ENCODE assay signal across 8 cellular contexts in genomic region chr10:28533315-28533564, GRCh38. TPM values are rescaled to one million over a fixed set of nuclear protein-coding genes. Genes with fewer than 3 reads are reported as not detected.
DNase-seq lines count a peak whose midpoint lies in the region; ATAC-seq and TF ChIP-seq lines count a peak whose summit lies in the region.

No MANE protein-coding gene starts in this region.

- 0 to 1% (median 1%) methylated on average over 28 to 37 of the region's 37 CpGs for WGBS in heart left ventricle, 4 donors

- H3K27me3 ChIP-seq in heart left ventricle (no peaks in the 10 kb centered on the region), HUES48 (ENCODE audit: control insufficient read depth, insufficient read depth, low read length) (no peaks in the 10 kb centered on the region)

- ATAC-seq in heart left ventricle (peak in 2 of 4 donors; percentile 3 to 15), left ventricle myocardium superior (no peak), natural killer cell (no peak)

- H3K4me1 Mint-ChIP-seq in natural killer cell, result peaks cover 61 to 82% of the 10 kb centered on the region in 2 donors

- H3K4me3 ChIP-seq in heart left ventricle, result peak overlapping the region; percentile 78 to 99 (median 95)
- H3K4me3 ChIP-seq in HUES48 (ENCODE audit: low read depth, low read length), result peak overlapping the region; percentile 100

- H3K27ac Mint-ChIP-seq in natural killer cell, result peak overlapping the region; percentile 100

- H3K36me3 Mint-ChIP-seq in natural killer cell, result peaks cover 18% of the 10 kb centered on the region

- DNase-seq in heart left ventricle (no peak), left ventricle myocardium superior (no peak), caudate nucleus (lab: John Stamatoyannopoulos, UW) (no peak), natural killer cell (no peak), head of caudate nucleus (no peak), A172 (ENCODE audit: low spot score) (no peak), NCI-H187 (lab: John Stamatoyannopoulos, UW) (no peak)

- peak overlapping the region; percentile 100 for H3K4me3 Mint-ChIP-seq in natural killer cell

- no peak for TF ChIP-seq POLR2A in heart left ventricle (IDR thresholded peaks at IDR 0.05)

- TF ChIP-seq CTCF in heart left ventricle (IDR thresholded peaks at IDR 0.05) (no peak), natural killer cell (IDR thresholded peaks at IDR 0.05) (no peak)

- peak overlapping the region; percentile 100; the same call in 1 of the 2 replicates for H3K9ac ChIP-seq in HUES48 (ENCODE audit: low read depth, low read length)

- H3K36me3 ChIP-seq in heart left ventricle, result peaks cover 0 to 38% (median 33%) of the 10 kb centered on the region in 9 donors
- H3K36me3 ChIP-seq in HUES48 (ENCODE audit: control insufficient read depth, insufficient read depth, low read length), result peaks cover 40% of the 10 kb centered on the region

- intact Hi-C loops in heart left ventricle (cut with DNase I), result loop anchor here in 7 of 10 donors (5.0 to 10.0 kb wide), 5 partner anchors 49 to 101 kb away; no protein-coding TSS in a partner anchor
- intact Hi-C loops in left ventricle myocardium superior (cut with micrococcal nuclease), result no loop called here
- intact Hi-C loops in natural killer cell (cut with micrococcal nuclease), result loop anchor here (5.0 to 10.0 kb wide), 4 partner anchors 1291 to 1994 kb away; partner anchors contain the start of genes ABI1, ACBD5 and MASTL
- intact Hi-C loops in head of caudate nucleus (cut with DNase I), result loop anchor here (10.0 kb wide), 2 partner anchors 228 to 1028 kb away; partner anchors contain the start of genes MPP7 and RAB18

- H3K27me3 Mint-ChIP-seq in natural killer cell (ENCODE audit: low read depth in 2 of 2), result no peaks in the 10 kb centered on the region

- H3K4me1 ChIP-seq in heart left ventricle, result peaks cover 0 to 56% (median 29%) of the 10 kb centered on the region in 12 donors
- H3K4me1 ChIP-seq in HUES48 (ENCODE audit: control insufficient read depth, insufficient read depth, low read length), result peaks cover 9% of the 10 kb centered on the region; the same call in 1 of the 2 replicates

- no peaks in the 10 kb centered on the region for H3K9me3 Mint-ChIP-seq in natural killer cell

- H3K27ac ChIP-seq in heart left ventricle (peak overlapping the region; percentile 96 to 100 (median 100)), HUES48 (ENCODE audit: low read depth, low read length) (peak overlapping the region; percentile 100), caudate nucleus (ENCODE audit: low read depth, low read length) (peak overlapping the region; percentile 100)

- no peaks in the 10 kb centered on the region for H3K9me3 ChIP-seq in heart left ventricle
- no peaks in the 10 kb centered on the region for H3K9me3 ChIP-seq in HUES48 (ENCODE audit: control insufficient read depth, insufficient read depth, low read length)

RNA-seq across cellular contexts. Expression of gene WAC, which starts 0.3 kb away (rescaled TPM):
- 100 to 1,000 TPM in 7 of 9 donors, 10 to 100 TPM in 2; 83.6 to 124 (median 104) TPM for total RNA-seq in heart left ventricle
- 10 to 100 TPM; 16.8 to 66.4 TPM for polyA plus RNA-seq in heart left ventricle
- 120 TPM for total RNA-seq in left ventricle myocardium superior
- total RNA-seq in natural killer cell, result 100 to 1,000 TPM; 225 to 245 (median 226) TPM
- total RNA-seq in A172 (2014; rRNA removed; shearing (Covaris generic)), result 65.1 and 66.9 TPM in 2 replicates
